8 cellular contexts compared by ENCODE assay signal in genomic region chr12:50637870-50638481, GRCh38.
DNase-seq lines count a peak whose midpoint lies in the region; ATAC-seq, FAIRE-seq and TF ChIP-seq lines count a peak whose summit lies in the region.

No MANE protein-coding gene starts in this region.

- H3K27ac ChIP-seq in HL-60 (replicated peaks) (no peak overlapping the region), PC-9 (peak overlapping the region; percentile 45), mesendoderm (ENCODE audit: low read depth, low read length) (no peak overlapping the region)

- no peaks in the 10 kb centered on the region for H3K9me2 ChIP-seq in PC-9 (ENCODE audit: insufficient read depth)

- CTCF ChIA-PET in PC-9 (lab: Charles Lee): interaction anchor here (0.6 to 1.8 kb wide), 3 partner anchors 98 to 133 kb away, joined by 4 to 16 read pairs (median 5); partner anchors contain the start of gene DIP2B

- no peak overlapping the region for H3K56ac ChIP-seq in mesendoderm (ENCODE audit: low read length)

- peaks cover 5% of the 10 kb centered on the region; the same call in 1 of the 2 replicates for H3K79me2 ChIP-seq in PC-9 (ENCODE audit: low read depth)
- no peaks in the 10 kb centered on the region for H3K79me2 ChIP-seq in mesendoderm (ENCODE audit: control insufficient read depth, insufficient read depth, low read length)

- POLR2A ChIA-PET in PC-9 (lab: Charles Lee; ENCODE audit: unreplicated experiment): interaction anchor here (0.6 kb wide), 1 partner anchor 128 kb away, joined by 11 read pairs; no protein-coding TSS in a partner anchor

- FAIRE-seq in D721Med (lab: Jason Lieb, UNC): peak; percentile 38

- H4K8ac ChIP-seq in mesendoderm (ENCODE audit: low read depth, low read length): no peak overlapping the region

- H2BK5ac ChIP-seq in mesendoderm (ENCODE audit: low read length): no peak overlapping the region

- H3K4me2 ChIP-seq in PC-9 (0 out of 2 replicates have a peak overlapping the region, but pooled peaks have one; percentile 15), mesendoderm (ENCODE audit: low read length) (no peak overlapping the region)

- no peak overlapping the region for H3K23ac ChIP-seq in mesendoderm (ENCODE audit: low read length)

- H3K9me3 ChIP-seq in PC-9 (ENCODE audit: insufficient read depth, low read depth): no peaks in the 10 kb centered on the region

- peaks cover 28% of the 10 kb centered on the region for H3F3A ChIP-seq in PC-9 (ENCODE audit: insufficient read depth, low read depth)

- no peaks in the 10 kb centered on the region for H3K79me1 ChIP-seq in mesendoderm (ENCODE audit: low read length)

- BruUV-seq in PC-9 (replicated peaks; lab: Mats Ljungman, UMichigan): no TSS peak

- DNase-seq in D721Med (ENCODE audit: insufficient read length, low spot score): no peak
- peak; percentile 13 to 19 for DNase-seq in HL-60 (ENCODE audit: low read depth in 1 of 2, low spot score in 1 of 2)
- DNase-seq in PC-9: peak in 1 of 2 experiments; percentile 59
- peak; percentile 49 for DNase-seq in dedifferentiated amniotic fluid mesenchymal stem cell (ENCODE audit: extremely low spot score)
- DNase-seq in mesendoderm: peak; percentile 47
- no peak for DNase-seq in NCI-H1048 (lab: John Stamatoyannopoulos, UW)

- H3K27me3 ChIP-seq in HL-60 (ENCODE audit: insufficient read depth, poor library complexity, severe bottlenecking): no peaks in the 10 kb centered on the region
- H3K27me3 ChIP-seq in PC-9 (ENCODE audit: insufficient read depth, low read depth): no peaks in the 10 kb centered on the region
- no peaks in the 10 kb centered on the region for H3K27me3 ChIP-seq in mesendoderm (ENCODE audit: insufficient read depth, low read length, poor library complexity)

- H3K36me3 ChIP-seq in PC-9 (ENCODE audit: low read depth): 0 out of 2 replicates have a peak, but pooled peaks cover 6% of the 10 kb centered on the region
- H3K36me3 ChIP-seq in mesendoderm (ENCODE audit: control insufficient read depth, insufficient read depth, low read length): no peaks in the 10 kb centered on the region

- intact Hi-C loops in PC-9 (cut with micrococcal nuclease; ENCODE audit: unreplicated experiment): loop anchor here (1.0 to 2.0 kb wide), 2 partner anchors 17 to 134 kb away; partner anchors contain the start of gene DIP2B

- peaks cover 43% of the 10 kb centered on the region for H3K4me1 ChIP-seq in PC-9 (replicated peaks; ENCODE audit: insufficient read depth)
- H3K4me1 ChIP-seq in mesendoderm (ENCODE audit: control insufficient read depth, low read depth, low read length): no peaks in the 10 kb centered on the region

- H3K4me3 ChIP-seq in HL-60 (replicated peaks; ENCODE audit: insufficient read depth, low read length) (no peak overlapping the region), PC-9 (no peak overlapping the region), mesendoderm (ENCODE audit: low read length) (no peak overlapping the region)

- ATAC-seq in GM21528 (IDR thresholded peaks at IDR 0.05; ENCODE audit: low FRiP score, unreplicated experiment) (no peak), HG03469 (IDR thresholded peaks at IDR 0.05; ENCODE audit: unreplicated experiment) (no peak)

- H2AFZ ChIP-seq in PC-9: peak overlapping the region; percentile 9; the same call in 1 of the 2 replicates

- no peak overlapping the region for H2BK120ac ChIP-seq in mesendoderm (ENCODE audit: low read depth, low read length)

- no peak overlapping the region for H2BK15ac ChIP-seq in mesendoderm (replicated peaks; ENCODE audit: low read depth)

- no peaks in the 10 kb centered on the region for H4K20me1 ChIP-seq in PC-9 (ENCODE audit: insufficient read depth)

- WGBS in mesendoderm (ENCODE audit: extremely low coverage, insufficient coverage, low lambda C conversion rate): no CpG with 5 or more reads among the region's 4 CpGs

- H3K18ac ChIP-seq in mesendoderm (ENCODE audit: low read length): no peak overlapping the region

- no peak overlapping the region for H3K4ac ChIP-seq in mesendoderm (ENCODE audit: low read depth, low read length)

- no peak overlapping the region for H2AK5ac ChIP-seq in mesendoderm (ENCODE audit: low read length)

- TF ChIP-seq CTCF in D721Med (IDR thresholded peaks at IDR 0.05; ENCODE audit: insufficient read depth, missing control alignments) (peak; percentile 68), HL-60 (IDR thresholded peaks at IDR 0.05; ENCODE audit: insufficient read depth, low read length) (peak; percentile 20), PC-9 (conservative IDR thresholded peaks at IDR 0.05) (peak; percentile 78)

- H3K9ac ChIP-seq in mesendoderm (ENCODE audit: low read length): no peak overlapping the region

- no peak overlapping the region for H4K5ac ChIP-seq in mesendoderm (ENCODE audit: low read length)

Comparison
In these comparisons a context has a peak if more than half of its experiments do, and no peak if none do; other contexts are left out.
1. DNase-seq: peak in HL-60 (2 of 2), dedifferentiated amniotic fluid mesenchymal stem cell (single experiment) and mesendoderm (single experiment); none in D721Med (single experiment) and NCI-H1048 (single experiment).
2. CTCF ChIP-seq: peak in every context shown above with its lines; median percentile 78 in PC-9; 68 in D721Med; 20 in HL-60.